Comparison of ENCODE assay signal across 1 cellular context in genomic region chr10:72818076-72818475, GRCh38.
TF ChIP-seq lines count a peak whose summit lies in the region.

No MANE protein-coding gene starts in this region.

TF ChIP-seq in GM23338, 12 proteins besides CTCF, POLR2A, EP300 and RAD21 (continued from another document):
- TF ChIP-seq ZNF462 (CRISPR knock-in tag; IDR thresholded peaks at IDR 0.05): no peak
- TF ChIP-seq EZH2phosphoT487 (IDR thresholded peaks at IDR 0.05; ENCODE audit: unreplicated experiment): no peak
- no peak for TF ChIP-seq STAT1 (IDR thresholded peaks at IDR 0.05; ENCODE audit: unreplicated experiment)
- TF ChIP-seq NANOG (IDR thresholded peaks at IDR 0.05; ENCODE audit: borderline replicate concordance): no peak
- TF ChIP-seq ZNF114 (CRISPR knock-in tag; IDR thresholded peaks at IDR 0.05): no peak
